ENCODE assay signal across 8 cellular contexts in the genomic region with DNA sequence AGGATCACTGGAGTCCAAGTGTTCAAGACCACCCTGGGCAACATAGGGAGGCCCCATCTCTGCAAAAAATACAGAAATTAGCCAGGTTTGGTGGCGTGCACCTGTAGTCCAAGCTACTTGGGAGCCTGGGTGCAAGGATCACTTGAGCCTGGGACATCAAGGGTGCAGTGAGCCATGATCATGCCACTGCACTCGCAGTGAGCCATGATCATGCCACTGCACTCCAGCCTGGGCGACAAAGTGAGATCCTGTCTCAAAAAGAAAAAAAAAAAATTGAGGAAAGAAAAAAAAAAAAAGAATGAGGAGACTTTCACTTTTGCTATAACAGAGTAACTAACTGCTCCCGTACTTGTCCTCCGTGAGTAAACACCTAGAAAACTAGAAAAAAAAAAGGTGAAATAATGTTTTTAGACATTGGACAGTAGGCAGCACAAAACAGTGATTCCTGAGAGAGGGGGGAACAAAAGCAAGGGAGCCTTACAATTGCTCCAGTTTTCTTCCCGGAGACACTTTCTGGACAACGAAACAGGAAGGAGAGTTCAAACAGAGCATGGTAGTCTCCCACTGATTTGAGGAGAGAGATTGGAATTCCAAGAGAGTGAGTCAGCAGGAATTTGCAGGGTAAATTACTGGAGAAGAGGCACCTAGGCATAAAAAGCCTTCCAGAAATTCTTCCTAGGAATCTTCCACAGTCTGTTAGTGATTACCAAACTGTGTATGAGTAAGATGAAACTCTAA. TPM values are rescaled to one million over a fixed set of nuclear protein-coding genes. Genes with fewer than 3 reads are reported as not detected.
A peak's percentile ranks its signal among the peaks of the same experiment; 100 is the strongest.
DNase-seq lines count a peak whose midpoint lies in the region; ATAC-seq and TF ChIP-seq lines count a peak whose summit lies in the region.

No MANE protein-coding gene starts in this region.

- H3K4me1 Mint-ChIP-seq in T-cell (peaks cover 12 to 15% (median 14%) of the 10 kb centered on the region in 3 donors), neural crest cell (peaks cover 17% of the 10 kb centered on the region)

- H3K36me3 Mint-ChIP-seq in T-cell: peaks cover 4% of the 10 kb centered on the region
- no peaks in the 10 kb centered on the region for H3K36me3 Mint-ChIP-seq in neural crest cell (ENCODE audit: low read depth)

- H3K4me3 Mint-ChIP-seq in T-cell (peak overlapping the region; percentile 71 to 78 (median 76)), neural crest cell (peak overlapping the region; percentile 4)

- H3K9me3 Mint-ChIP-seq in T-cell (peaks cover 0 to 5% (median 0%) of the 10 kb centered on the region in 3 donors), neural crest cell (peaks cover 4% of the 10 kb centered on the region)

- DNase-seq in DMS 273 (lab: John Stamatoyannopoulos, UW; ENCODE audit: unreplicated experiment): peak; percentile 46
- no peak for DNase-seq in DMS 273 treated with DMSO at 0.1 percent for 48 hours (lab: John Stamatoyannopoulos, UW)
- no peak for DNase-seq in T-cell
- DNase-seq in fibroblast of peridontal ligament (ENCODE audit: extremely low read depth): peak; percentile 93
- DNase-seq in neural crest cell (ENCODE audit: low read depth, low spot score): no peak
- no peak for DNase-seq in NCI-H510A treated with DMSO at 0.1 percent for 48 hours (lab: John Stamatoyannopoulos, UW)
- DNase-seq in activated CD4-positive, alpha-beta T cell treated with anti-CD3 and anti-CD28 coated beads for 1 hour: no peak

- no peak for TF ChIP-seq CTCF in neural crest cell (conservative IDR thresholded peaks at IDR 0.05)

- peak in 2 of 4 experiments; percentile 29 to 44 for ATAC-seq in T-cell (replicated peaks in 1 of 4)
- no peak for ATAC-seq in GM18873 (IDR thresholded peaks at IDR 0.05; ENCODE audit: low FRiP score, unreplicated experiment)

- H3K27me3 Mint-ChIP-seq in T-cell (peaks cover 6% of the 10 kb centered on the region in 2 donors), neural crest cell (ENCODE audit: low read depth) (peaks cover 4% of the 10 kb centered on the region)

- CTCF ChIA-PET in T-cell (lab: Charles Lee): interaction anchor here in 1 of 2 donors (0.6 kb wide), 1 partner anchor 363 kb away, joined by 6 read pairs; no protein-coding TSS in a partner anchor

- POLR2A ChIA-PET in T-cell (lab: Charles Lee): no interaction called here

- H3K27ac Mint-ChIP-seq in T-cell (peak overlapping the region; percentile 81 to 85), neural crest cell (ENCODE audit: unreplicated experiment) (peak overlapping the region; percentile 90)

RNA-seq across cellular contexts. Expression of gene ZBTB5, which starts 6.9 kb away (rescaled TPM):
- total RNA-seq in T-cell (10 to 100 TPM; 12.5 to 14.3 (median 13.3) TPM), neural crest cell (21.6 and 22.9 TPM in 2 replicates)

RNA-seq across cellular contexts. Expression of gene POLR1E, which starts 13.6 kb away (rescaled TPM):
- total RNA-seq in T-cell (10 to 100 TPM; 31.5 to 37.4 (median 35.0) TPM), neural crest cell (46.4 and 48.7 TPM in 2 replicates)

RNA-seq across cellular contexts. Expression of gene GRHPR, which starts 49.6 kb away (rescaled TPM):
- total RNA-seq in T-cell: 10 to 100 TPM; 33.3 to 63.8 (median 43.9) TPM
- 120 and 121 TPM in 2 replicates for total RNA-seq in neural crest cell

Comparison
In these comparisons a context has a peak if more than half of its experiments do, and no peak if none do; other contexts are left out.
1. DNase-seq: peak in DMS 273 (single experiment) and fibroblast of peridontal ligament (single experiment); none in DMS 273 treated with DMSO at 0.1 percent for 48 hours (single experiment), T-cell (0 of 34), neural crest cell (single experiment), NCI-H510A treated with DMSO at 0.1 percent for 48 hours (single experiment) and activated CD4-positive, alpha-beta T cell treated with anti-CD3 and anti-CD28 coated beads for 1 hour (single experiment).